Comparison of ENCODE assay signal across 15 cellular contexts in the genomic region with DNA sequence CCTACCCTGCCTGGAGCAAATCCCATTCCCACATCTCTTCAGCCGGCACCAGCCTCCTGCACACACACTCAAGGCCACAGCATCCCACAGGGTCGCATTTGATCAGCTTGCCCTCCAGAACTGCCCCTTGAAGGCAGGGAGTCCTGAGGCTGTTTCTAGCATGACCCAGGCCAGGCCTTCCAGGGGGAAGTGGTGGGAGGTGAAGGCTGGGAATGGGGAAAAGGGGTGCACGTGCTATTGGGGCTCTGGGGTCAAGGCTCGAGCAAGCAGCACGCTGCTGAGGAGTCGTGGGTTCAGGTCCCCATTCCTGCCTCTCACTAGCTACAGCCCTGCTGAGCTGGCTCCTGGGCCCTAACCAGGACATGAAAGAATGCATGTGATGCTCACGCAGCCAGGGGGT. TPM values are rescaled to one million over a fixed set of nuclear protein-coding genes. Genes with fewer than 3 reads are reported as not detected.
DNase-seq lines count a peak whose midpoint lies in the region; ATAC-seq and TF ChIP-seq lines count a peak whose summit lies in the region.
"Had no signal": no experiment of that assay in that cellular context is flagged by ENCODE, and none has a peak within 500 bp of the region (broad histone marks: within the 10 kb centered on the region; RNA-seq: fewer than 3 reads in every experiment).

No MANE protein-coding gene starts in this region.

- no peak overlapping the region for H3K27ac ChIP-seq in upper lobe of right lung
- H3K27ac ChIP-seq in CD4-positive, alpha-beta T cell (ENCODE audit: low read depth, low read length), result no peak overlapping the region
- H3K27ac ChIP-seq: coronary artery had no signal

- TF ChIP-seq CTCF in natural killer cell (IDR thresholded peaks at IDR 0.05), result no peak
- TF ChIP-seq CTCF in upper lobe of right lung (IDR thresholded peaks at IDR 0.05), result no peak
- no peak for TF ChIP-seq CTCF in CD4-positive, alpha-beta T cell (IDR thresholded peaks at IDR 0.05)

- POLR2A ChIA-PET in CD4-positive, alpha-beta T cell (lab: Charles Lee), result no interaction called here

- H3K27me3 Mint-ChIP-seq in natural killer cell treated with Interleukin-12 subunit alpha and Interleukin-12 subunit beta and Interleukin-15 and Interleukin-18, amount 100 ng/mL, for 72 hours, result no peaks in the 10 kb centered on the region
- no peaks in the 10 kb centered on the region for H3K27me3 Mint-ChIP-seq in natural killer cell (ENCODE audit: low read depth in 2 of 2)
- H3K27me3 Mint-ChIP-seq in activated T-helper 17 cell treated with anti-CD3 and anti-CD28 coated beads, Interleukin-2, amount 50 U/mL, for 72 hours, result no peaks in the 10 kb centered on the region
- H3K27me3 Mint-ChIP-seq in immature natural killer cell (ENCODE audit: low read depth in 3 of 3), result no peaks in the 10 kb centered on the region
- no peaks in the 10 kb centered on the region for H3K27me3 Mint-ChIP-seq in CD4-positive, alpha-beta T cell

- peak overlapping the region; percentile 60 to 68 for H3K27ac Mint-ChIP-seq in natural killer cell treated with Interleukin-12 subunit alpha and Interleukin-12 subunit beta and Interleukin-15 and Interleukin-18, amount 100 ng/mL, for 72 hours
- peak overlapping the region in 1 of 2 donors; percentile 52 for H3K27ac Mint-ChIP-seq in natural killer cell
- peak overlapping the region; percentile 7 for H3K27ac Mint-ChIP-seq in activated T-helper 17 cell treated with anti-CD3 and anti-CD28 coated beads, Interleukin-2, amount 50 U/mL, for 72 hours
- peak overlapping the region in 4 of 6 donors; percentile 11 to 86 (median 64) for H3K27ac Mint-ChIP-seq in immature natural killer cell
- no peak overlapping the region for H3K27ac Mint-ChIP-seq in CD4-positive, alpha-beta T cell
- H3K27ac Mint-ChIP-seq: activated T-cell treated with anti-CD3 and anti-CD28 coated beads, Interleukin-2, amount 50 U/mL, for 72 hours had no signal

- peaks cover under 1% of the 10 kb centered on the region for H3K4me1 ChIP-seq in upper lobe of right lung

- DNase-seq in natural killer cell treated with Interleukin-12 subunit alpha and Interleukin-12 subunit beta and Interleukin-15 and Interleukin-18, amount 100 ng/mL, for 72 hours (ENCODE audit: low spot score), result no peak
- DNase-seq in natural killer cell (no peak), immature natural killer cell (no peak), NCI-H1048 (lab: John Stamatoyannopoulos, UW) (no peak), upper lobe of right lung (no peak)
- no peak for DNase-seq in CD4-positive, alpha-beta T cell
- DNase-seq: activated CD4-positive, alpha-beta T cell treated with anti-CD3 and anti-CD28 coated beads for 48 hours; activated T-cell treated with anti-CD3 and anti-CD28 coated beads, Interleukin-2, amount 50 U/mL, for 72 hours; NCI-H2029 treated with DMSO at 0.1 percent for 48 hours; NCI-H524 had no signal

- no peak overlapping the region for H3K4me3 ChIP-seq in upper lobe of right lung
- H3K4me3 ChIP-seq: coronary artery had no signal

- no peaks in the 10 kb centered on the region for H3K36me3 Mint-ChIP-seq in natural killer cell treated with Interleukin-12 subunit alpha and Interleukin-12 subunit beta and Interleukin-15 and Interleukin-18, amount 100 ng/mL, for 72 hours
- H3K36me3 Mint-ChIP-seq in natural killer cell (no peaks in the 10 kb centered on the region), immature natural killer cell (peaks cover 0 to 11% (median 0%) of the 10 kb centered on the region in 3 donors)
- peaks cover 40% of the 10 kb centered on the region for H3K36me3 Mint-ChIP-seq in activated T-helper 17 cell treated with anti-CD3 and anti-CD28 coated beads, Interleukin-2, amount 50 U/mL, for 72 hours (ENCODE audit: low read depth)
- H3K36me3 Mint-ChIP-seq in CD4-positive, alpha-beta T cell (ENCODE audit: low read depth), result no peaks in the 10 kb centered on the region

- no peak overlapping the region for H3K4me3 Mint-ChIP-seq in natural killer cell treated with Interleukin-12 subunit alpha and Interleukin-12 subunit beta and Interleukin-15 and Interleukin-18, amount 100 ng/mL, for 72 hours
- H3K4me3 Mint-ChIP-seq in natural killer cell, result no peak overlapping the region
- no peak overlapping the region for H3K4me3 Mint-ChIP-seq in activated T-helper 17 cell treated with anti-CD3 and anti-CD28 coated beads, Interleukin-2, amount 50 U/mL, for 72 hours
- H3K4me3 Mint-ChIP-seq in immature natural killer cell, result no peak overlapping the region
- no peak overlapping the region for H3K4me3 Mint-ChIP-seq in CD4-positive, alpha-beta T cell
- H3K4me3 Mint-ChIP-seq: activated T-cell treated with anti-CD3 and anti-CD28 coated beads, Interleukin-2, amount 50 U/mL, for 72 hours had no signal

- no peaks in the 10 kb centered on the region for H3K9me3 Mint-ChIP-seq in natural killer cell treated with Interleukin-12 subunit alpha and Interleukin-12 subunit beta and Interleukin-15 and Interleukin-18, amount 100 ng/mL, for 72 hours
- H3K9me3 Mint-ChIP-seq in natural killer cell, result no peaks in the 10 kb centered on the region
- H3K9me3 Mint-ChIP-seq in activated T-helper 17 cell treated with anti-CD3 and anti-CD28 coated beads, Interleukin-2, amount 50 U/mL, for 72 hours, result no peaks in the 10 kb centered on the region
- H3K9me3 Mint-ChIP-seq in immature natural killer cell, result no peaks in the 10 kb centered on the region
- no peaks in the 10 kb centered on the region for H3K9me3 Mint-ChIP-seq in CD4-positive, alpha-beta T cell
- H3K9me3 Mint-ChIP-seq: activated T-cell treated with anti-CD3 and anti-CD28 coated beads, Interleukin-2, amount 50 U/mL, for 72 hours had no signal

- CTCF ChIA-PET in CD4-positive, alpha-beta T cell (lab: Charles Lee), result interaction anchor here (1.6 kb wide), 1 partner anchor 26 kb away, joined by 3 read pairs; no protein-coding TSS in a partner anchor

- ATAC-seq in natural killer cell treated with Interleukin-12 subunit alpha and Interleukin-12 subunit beta and Interleukin-15 and Interleukin-18, amount 100 ng/mL, for 72 hours, result no peak
- no peak for ATAC-seq in natural killer cell
- no peak for ATAC-seq in activated T-helper 17 cell treated with anti-CD3 and anti-CD28 coated beads, Interleukin-2, amount 50 U/mL, for 72 hours (replicated peaks)
- no peak for ATAC-seq in upper lobe of right lung
- ATAC-seq in GM21717 (IDR thresholded peaks at IDR 0.05; ENCODE audit: unreplicated experiment), result no peak
- ATAC-seq in CD4-positive, alpha-beta T cell (ENCODE audit: poor library complexity), result no peak
- ATAC-seq: activated T-cell treated with anti-CD3 and anti-CD28 coated beads, Interleukin-2, amount 50 U/mL, for 72 hours had no signal

- H3K27me3 ChIP-seq in upper lobe of right lung, result no peaks in the 10 kb centered on the region
- no peaks in the 10 kb centered on the region for H3K27me3 ChIP-seq in CD4-positive, alpha-beta T cell (ENCODE audit: control insufficient read depth, insufficient read depth, low read length)

- peaks cover 27% of the 10 kb centered on the region in 2 donors for H3K4me1 Mint-ChIP-seq in natural killer cell treated with Interleukin-12 subunit alpha and Interleukin-12 subunit beta and Interleukin-15 and Interleukin-18, amount 100 ng/mL, for 72 hours (ENCODE audit: low read depth in 2 of 2)
- peaks cover 23 to 24% of the 10 kb centered on the region in 2 donors for H3K4me1 Mint-ChIP-seq in natural killer cell
- peaks cover 10% of the 10 kb centered on the region for H3K4me1 Mint-ChIP-seq in activated T-helper 17 cell treated with anti-CD3 and anti-CD28 coated beads, Interleukin-2, amount 50 U/mL, for 72 hours
- H3K4me1 Mint-ChIP-seq in immature natural killer cell, result peaks cover 15 to 33% of the 10 kb centered on the region in 2 donors
- peaks cover under 1% of the 10 kb centered on the region for H3K4me1 Mint-ChIP-seq in CD4-positive, alpha-beta T cell (ENCODE audit: low read depth)

- H3K9me3 ChIP-seq in upper lobe of right lung, result no peaks in the 10 kb centered on the region
- no peaks in the 10 kb centered on the region for H3K9me3 ChIP-seq in CD4-positive, alpha-beta T cell (ENCODE audit: control insufficient read depth, low read length)

- no peaks in the 10 kb centered on the region for H3K36me3 ChIP-seq in upper lobe of right lung

- intact Hi-C loops in natural killer cell (cut with micrococcal nuclease), result no loop called here
- intact Hi-C loops in upper lobe of right lung (cut with DNase I), result no loop called here
- intact Hi-C loops in CD4-positive, alpha-beta T cell (cut with DNase I, micrococcal nuclease), result no loop called here

RNA-seq across cellular contexts. Expression of a gene that starts 24.9 kb away (rescaled TPM):
- total RNA-seq in natural killer cell treated with Interleukin-12 subunit alpha and Interleukin-12 subunit beta and Interleukin-15 and Interleukin-18, amount 100 ng/mL, for 72 hours, result 10 to 100 TPM; 32.1 to 40.8 TPM
- 10 to 100 TPM in 1 of 3 donors, 1 to 10 TPM in 2; 4.7 to 46.2 (median 9.0) TPM for total RNA-seq in natural killer cell
- total RNA-seq in activated T-helper 17 cell treated with anti-CD3 and anti-CD28 coated beads, Interleukin-2, amount 50 U/mL, for 72 hours, result 10 to 100 TPM; 11.7 to 44.9 TPM
- polyA plus RNA-seq in immature natural killer cell, result 1 to 10 TPM in 1 of 3 donors, under 1 TPM in 1, not detected in 1; 0.90 to 3.7 TPM
- total RNA-seq in upper lobe of right lung, result 5.4 TPM
- total RNA-seq in CD4-positive, alpha-beta T cell, result 1 to 10 TPM; 2.3 to 2.7 TPM

RNA-seq across cellular contexts. Expression of a gene that starts 41.4 kb away (rescaled TPM):
- 1 to 10 TPM in 1 of 2 donors, not detected in 1; 1.0 TPM for total RNA-seq in natural killer cell treated with Interleukin-12 subunit alpha and Interleukin-12 subunit beta and Interleukin-15 and Interleukin-18, amount 100 ng/mL, for 72 hours
- total RNA-seq in natural killer cell (1 to 10 TPM in 1 of 3 donors, not detected in 2; 5.1 TPM), upper lobe of right lung (1.1 TPM)
- total RNA-seq in activated T-helper 17 cell treated with anti-CD3 and anti-CD28 coated beads, Interleukin-2, amount 50 U/mL, for 72 hours, result not detected
- polyA plus RNA-seq in immature natural killer cell, result not detected
- not detected for total RNA-seq in CD4-positive, alpha-beta T cell
- total RNA-seq: glomerular endothelial cell, SK-MEL-5 had no signal

RNA-seq across cellular contexts. Expression of a gene that starts 52.1 kb away (rescaled TPM):
- 10 to 100 TPM; 34.3 to 38.9 TPM for total RNA-seq in natural killer cell treated with Interleukin-12 subunit alpha and Interleukin-12 subunit beta and Interleukin-15 and Interleukin-18, amount 100 ng/mL, for 72 hours
- total RNA-seq in natural killer cell (10 to 100 TPM; 25.1 to 38.7 (median 29.0) TPM), upper lobe of right lung (40.8 TPM)
- total RNA-seq in activated T-helper 17 cell treated with anti-CD3 and anti-CD28 coated beads, Interleukin-2, amount 50 U/mL, for 72 hours, result 10 to 100 TPM; 38.0 to 52.6 TPM
- 100 to 1,000 TPM; 110 to 163 (median 128) TPM for polyA plus RNA-seq in immature natural killer cell
- total RNA-seq in CD4-positive, alpha-beta T cell, result 10 to 100 TPM; 14.3 to 17.1 TPM
